Comparison of ENCODE assay signal across 20 cellular contexts in the genomic region with DNA sequence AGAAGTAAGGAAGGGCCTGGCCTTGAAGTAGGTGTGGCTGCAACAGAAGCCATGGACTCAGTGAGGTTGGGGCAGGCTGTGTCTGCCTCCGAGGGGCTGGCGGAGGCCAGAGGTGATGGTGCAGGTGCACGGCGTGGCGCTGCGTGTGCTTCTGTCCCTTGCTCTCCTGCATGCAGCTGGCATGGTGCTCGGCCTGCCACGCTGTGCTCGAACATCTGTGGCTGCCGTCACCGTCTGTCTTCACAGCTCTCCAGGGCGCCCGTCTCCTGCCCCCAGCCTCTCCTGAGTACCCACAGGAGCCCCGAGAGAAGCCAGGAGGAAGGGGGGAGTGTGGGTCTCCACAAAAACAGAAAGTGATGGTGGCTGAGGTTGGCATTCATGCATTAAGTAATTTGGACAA.
DNase-seq lines count a peak whose midpoint lies in the region; ATAC-seq and TF ChIP-seq lines count a peak whose summit lies in the region.
"Had no signal": no experiment of that assay in that cellular context is flagged by ENCODE, and none has a peak within 500 bp of the region (broad histone marks: within the 10 kb centered on the region; RNA-seq: fewer than 3 reads in every experiment).

No MANE protein-coding gene starts in this region.

- no peaks in the 10 kb centered on the region for H3K36me3 Mint-ChIP-seq in activated CD4-positive, alpha-beta memory T cell treated with anti-CD3 and anti-CD28 coated beads, Interleukin-2, amount 10 ng/mL, durations not matched to agents 7 days and 5 days (ENCODE audit: low read depth)
- no peaks in the 10 kb centered on the region for H3K36me3 Mint-ChIP-seq in activated CD4-positive, alpha-beta memory T cell treated with anti-CD3 and anti-CD28 coated beads for 36 hours
- H3K36me3 Mint-ChIP-seq in osteocyte (ENCODE audit: unreplicated experiment): no peaks in the 10 kb centered on the region
- H3K36me3 Mint-ChIP-seq: CD4-positive, CD25-positive, alpha-beta regulatory T cell had no signal

- H3K4me3 ChIP-seq in coronary artery (no peak overlapping the region), upper lobe of right lung (no peak overlapping the region)
- H3K4me3 ChIP-seq: GM23338 had no signal

- no peaks in the 10 kb centered on the region for H3K9me3 Mint-ChIP-seq in activated CD4-positive, alpha-beta memory T cell treated with anti-CD3 and anti-CD28 coated beads, Interleukin-2, amount 10 ng/mL, durations not matched to agents 7 days and 5 days
- no peaks in the 10 kb centered on the region for H3K9me3 Mint-ChIP-seq in activated CD4-positive, alpha-beta memory T cell treated with anti-CD3 and anti-CD28 coated beads for 36 hours
- H3K9me3 Mint-ChIP-seq in osteocyte (ENCODE audit: unreplicated experiment): no peaks in the 10 kb centered on the region
- H3K9me3 Mint-ChIP-seq: CD4-positive, CD25-positive, alpha-beta regulatory T cell; GM23338 had no signal

- H3K4me1 ChIP-seq in upper lobe of right lung: no peaks in the 10 kb centered on the region

- H3K4me3 Mint-ChIP-seq in activated CD4-positive, alpha-beta memory T cell treated with anti-CD3 and anti-CD28 coated beads, Interleukin-2, amount 10 ng/mL, durations not matched to agents 7 days and 5 days: no peak overlapping the region
- no peak overlapping the region for H3K4me3 Mint-ChIP-seq in activated CD4-positive, alpha-beta memory T cell treated with anti-CD3 and anti-CD28 coated beads for 36 hours
- H3K4me3 Mint-ChIP-seq in osteocyte (ENCODE audit: unreplicated experiment): no peak overlapping the region
- H3K4me3 Mint-ChIP-seq: B cell; CD4-positive, CD25-positive, alpha-beta regulatory T cell; GM23338 had no signal

- H3K27me3 ChIP-seq in upper lobe of right lung: no peaks in the 10 kb centered on the region

- H3K4me1 Mint-ChIP-seq in activated CD4-positive, alpha-beta memory T cell treated with anti-CD3 and anti-CD28 coated beads, Interleukin-2, amount 10 ng/mL, durations not matched to agents 7 days and 5 days: no peaks in the 10 kb centered on the region
- H3K4me1 Mint-ChIP-seq in activated CD4-positive, alpha-beta memory T cell treated with anti-CD3 and anti-CD28 coated beads for 36 hours (ENCODE audit: low read depth): no peaks in the 10 kb centered on the region
- H3K4me1 Mint-ChIP-seq in osteocyte (ENCODE audit: unreplicated experiment): no peaks in the 10 kb centered on the region
- H3K4me1 Mint-ChIP-seq: B cell; CD4-positive, CD25-positive, alpha-beta regulatory T cell had no signal

- ATAC-seq in upper lobe of right lung: no peak
- ATAC-seq in HG02938 (IDR thresholded peaks at IDR 0.05; ENCODE audit: unreplicated experiment): no peak
- no peak for ATAC-seq in HG02642 (IDR thresholded peaks at IDR 0.05; ENCODE audit: poor library complexity, unreplicated experiment)
- ATAC-seq: GM23338 had no signal

- H3K27me3 Mint-ChIP-seq in activated CD4-positive, alpha-beta memory T cell treated with anti-CD3 and anti-CD28 coated beads, Interleukin-2, amount 10 ng/mL, durations not matched to agents 7 days and 5 days: peaks cover 1% of the 10 kb centered on the region
- peaks cover 10% of the 10 kb centered on the region for H3K27me3 Mint-ChIP-seq in activated CD4-positive, alpha-beta memory T cell treated with anti-CD3 and anti-CD28 coated beads for 36 hours
- H3K27me3 Mint-ChIP-seq in osteocyte (ENCODE audit: unreplicated experiment): peaks cover 4% of the 10 kb centered on the region

- peak; percentile 12 for DNase-seq in activated CD4-positive, alpha-beta memory T cell treated with anti-CD3 and anti-CD28 coated beads, Interleukin-2, amount 10 ng/mL, durations not matched to agents 7 days and 5 days
- no peak for DNase-seq in activated CD4-positive, alpha-beta memory T cell treated with anti-CD3 and anti-CD28 coated beads for 36 hours
- DNase-seq in coronary artery (ENCODE audit: low spot score) (peak; percentile 55), osteocyte (ENCODE audit: extremely low spot score, unreplicated experiment) (peak; percentile 76), upper lobe of right lung (peak; percentile 43), inferior parietal cortex (ENCODE audit: extremely low spot score) (no peak)
- DNase-seq: CD4-positive, CD25-positive, alpha-beta regulatory T cell; COR-L47; DMS153; GDM1; KBM-7; NCI-H1105; NCI-H2081 treated with DMSO at 0.1 percent for 48 hours; NCI-H446 treated with DMSO at 0.1 percent for 48 hours; NCI-H69; SIG-M5 had no signal

- no peaks in the 10 kb centered on the region for H3K9me3 ChIP-seq in upper lobe of right lung

- TF ChIP-seq CTCF in coronary artery (IDR thresholded peaks at IDR 0.05): no peak
- TF ChIP-seq CTCF in osteocyte (IDR thresholded peaks at IDR 0.05): no peak
- TF ChIP-seq CTCF in upper lobe of right lung (IDR thresholded peaks at IDR 0.05): no peak

- CTCF ChIA-PET in activated CD4-positive, alpha-beta memory T cell treated with anti-CD3 and anti-CD28 coated beads, Interleukin-2, amount 10 ng/mL, durations not matched to agents 7 days and 5 days (lab: Charles Lee): no interaction called here
- CTCF ChIA-PET in activated CD4-positive, alpha-beta memory T cell treated with anti-CD3 and anti-CD28 coated beads for 36 hours (lab: Charles Lee): no interaction called here

- H3K27ac Mint-ChIP-seq in activated CD4-positive, alpha-beta memory T cell treated with anti-CD3 and anti-CD28 coated beads, Interleukin-2, amount 10 ng/mL, durations not matched to agents 7 days and 5 days: no peak overlapping the region
- H3K27ac Mint-ChIP-seq in activated CD4-positive, alpha-beta memory T cell treated with anti-CD3 and anti-CD28 coated beads for 36 hours: no peak overlapping the region
- H3K27ac Mint-ChIP-seq in osteocyte (ENCODE audit: unreplicated experiment): no peak overlapping the region
- H3K27ac Mint-ChIP-seq: B cell; CD4-positive, CD25-positive, alpha-beta regulatory T cell had no signal

- intact Hi-C loops in activated CD4-positive, alpha-beta memory T cell treated with anti-CD3 and anti-CD28 coated beads for 36 hours (cut with micrococcal nuclease): no loop called here
- intact Hi-C loops in upper lobe of right lung (cut with DNase I): no loop called here

- no peaks in the 10 kb centered on the region for H3K36me3 ChIP-seq in upper lobe of right lung

- POLR2A ChIA-PET in activated CD4-positive, alpha-beta memory T cell treated with anti-CD3 and anti-CD28 coated beads, Interleukin-2, amount 10 ng/mL, durations not matched to agents 7 days and 5 days (lab: Charles Lee): no interaction called here
- POLR2A ChIA-PET in activated CD4-positive, alpha-beta memory T cell treated with anti-CD3 and anti-CD28 coated beads for 36 hours (lab: Charles Lee): no interaction called here

- no peak overlapping the region for H3K27ac ChIP-seq in coronary artery
- H3K27ac ChIP-seq in upper lobe of right lung: no peak overlapping the region

Comparison
In these comparisons a context has a peak if more than half of its experiments do, and no peak if none do; other contexts are left out.
1. DNase-seq: peak in activated CD4-positive, alpha-beta memory T cell treated with anti-CD3 and anti-CD28 coated beads, Interleukin-2, amount 10 ng/mL, durations not matched to agents 7 days and 5 days (single experiment), coronary artery (single experiment), osteocyte (single experiment) and upper lobe of right lung (single experiment); none in activated CD4-positive, alpha-beta memory T cell treated with anti-CD3 and anti-CD28 coated beads for 36 hours (single experiment) and inferior parietal cortex (single experiment).